ENCODE assay signal across 29 cellular contexts in genomic region chr11:94585375-94585774, GRCh38.
"Had no signal": no experiment of that assay in that cellular context is flagged by ENCODE, and none has a peak within 500 bp of the region (broad histone marks: within the 10 kb centered on the region; RNA-seq: fewer than 3 reads in every experiment).

No MANE protein-coding gene starts in this region.

- H3K9me3 Mint-ChIP-seq: naive thymus-derived CD8-positive, alpha-beta T cell; natural killer cell treated with Interleukin-12 subunit alpha and Interleukin-12 subunit beta and Interleukin-15 and Interleukin-18, amount 100 ng/mL, for 72 hours; nephron progenitor cell; neural crest cell; stimulated activated effector memory CD8-positive, alpha-beta T cell treated with anti-CD3 and anti-CD28 coated beads, Interleukin-12 subunit alpha, Interleukin-12 subunit beta, amount 100 ng/mL, for 72 hours; stimulated activated naive B cell treated with anti-CD40 and anti-IgM and Interleukin-4, amounts not matched to agents 10 μg/mL and 1 μg/mL and 100 μg/mL, for 72 hours; stimulated activated naive CD8-positive, alpha-beta T cell treated with anti-CD3 and anti-CD28 coated beads, Interleukin-15, Interleukin-2, amounts not matched to agents 100 ng/mL and 50 ng/mL, for 24 hours had no signal

- H3K36me3 ChIP-seq: ovary, right lobe of liver, thyroid gland, vagina had no signal

- DNase-seq: naive thymus-derived CD8-positive, alpha-beta T cell; nephron progenitor cell; occipital lobe; ovary; posterior cingulate gyrus; psoas muscle; right cardiac atrium; right lobe of liver; sigmoid colon; small intestine; stimulated activated CD4-positive, alpha-beta T cell treated with anti-CD3 and anti-CD28 coated beads, Interleukin-15, amount 100 ng/mL, for 24 hours; stimulated activated CD4-positive, alpha-beta T cell treated with anti-CD3 and anti-CD28 coated beads, Interleukin-2, amount 100 ng/mL, for 24 hours; stimulated activated CD4-positive, alpha-beta T cell treated with anti-CD3 and anti-CD28 coated beads, Interleukin-2, amount 100 ng/mL, for 48 hours; stimulated activated CD4-positive, alpha-beta T cell treated with anti-CD3 and anti-CD28 coated beads, Interleukin-4, amount 100 ng/mL, for 24 hours; stimulated activated naive B cell treated with anti-CD40 and anti-IgM and Interleukin-4, amounts not matched to agents 10 μg/mL and 1 μg/mL and 100 μg/mL, for 72 hours; stimulated activated naive CD4-positive, alpha-beta T cell treated with Interleukin-2 at 50 U/mL for 16 hours; stomach; thyroid gland; upper lobe of left lung had no signal

- H3K27ac Mint-ChIP-seq: naive thymus-derived CD8-positive, alpha-beta T cell; natural killer cell treated with Interleukin-12 subunit alpha and Interleukin-12 subunit beta and Interleukin-15 and Interleukin-18, amount 100 ng/mL, for 72 hours; nephron progenitor cell; progenitor cell of endocrine pancreas; stimulated activated effector memory CD8-positive, alpha-beta T cell treated with anti-CD3 and anti-CD28 coated beads, Interleukin-12 subunit alpha, Interleukin-12 subunit beta, amount 100 ng/mL, for 72 hours; stimulated activated naive B cell treated with anti-CD40 and anti-IgM and Interleukin-4, amounts not matched to agents 10 μg/mL and 1 μg/mL and 100 μg/mL, for 72 hours; stimulated activated naive CD8-positive, alpha-beta T cell treated with anti-CD3 and anti-CD28 coated beads, Interleukin-15, Interleukin-2, amounts not matched to agents 100 ng/mL and 50 ng/mL, for 24 hours had no signal

- H3K27me3 ChIP-seq: ovary, right lobe of liver, sigmoid colon, stomach, thyroid gland, tibial nerve, upper lobe of left lung, vagina had no signal

- ATAC-seq: naive thymus-derived CD8-positive, alpha-beta T cell; natural killer cell treated with Interleukin-12 subunit alpha and Interleukin-12 subunit beta and Interleukin-15 and Interleukin-18, amount 100 ng/mL, for 72 hours; psoas muscle; right cardiac atrium; right lobe of liver; stimulated activated effector memory CD8-positive, alpha-beta T cell treated with anti-CD3 and anti-CD28 coated beads, Interleukin-12 subunit alpha, Interleukin-12 subunit beta, amount 100 ng/mL, for 72 hours; stimulated activated naive B cell treated with anti-CD40 and anti-IgM and Interleukin-4, amounts not matched to agents 10 μg/mL and 1 μg/mL and 100 μg/mL, for 72 hours had no signal

- H2AFZ ChIP-seq: parathyroid adenoma had no signal

- H3K9me3 ChIP-seq: ovary, psoas muscle, right lobe of liver, sigmoid colon, stomach, thoracic aorta, thyroid gland, tibial nerve, upper lobe of left lung, vagina had no signal

- H3K36me3 Mint-ChIP-seq: naive thymus-derived CD8-positive, alpha-beta T cell; natural killer cell treated with Interleukin-12 subunit alpha and Interleukin-12 subunit beta and Interleukin-15 and Interleukin-18, amount 100 ng/mL, for 72 hours; stimulated activated effector memory CD8-positive, alpha-beta T cell treated with anti-CD3 and anti-CD28 coated beads, Interleukin-12 subunit alpha, Interleukin-12 subunit beta, amount 100 ng/mL, for 72 hours; stimulated activated naive B cell treated with anti-CD40 and anti-IgM and Interleukin-4, amounts not matched to agents 10 μg/mL and 1 μg/mL and 100 μg/mL, for 72 hours had no signal

- H3K27ac ChIP-seq: ovary, parathyroid adenoma, psoas muscle, right lobe of liver, stomach, thoracic aorta, thyroid gland, tibial nerve, vagina had no signal

- H3K27me3 Mint-ChIP-seq: stimulated activated naive B cell treated with anti-CD40 and anti-IgM and Interleukin-4, amounts not matched to agents 10 μg/mL and 1 μg/mL and 100 μg/mL, for 72 hours; stimulated activated naive CD8-positive, alpha-beta T cell treated with anti-CD3 and anti-CD28 coated beads, Interleukin-15, Interleukin-2, amounts not matched to agents 100 ng/mL and 50 ng/mL, for 24 hours had no signal

- H3K4me3 ChIP-seq: ovary, psoas muscle, right lobe of liver, sigmoid colon, stomach, thoracic aorta, thyroid gland, tibial nerve, upper lobe of left lung, vagina had no signal

- H3K4me1 ChIP-seq: parathyroid adenoma, psoas muscle, right lobe of liver, sigmoid colon, thyroid gland, vagina had no signal

- H3K79me2 ChIP-seq: parathyroid adenoma had no signal

- FAIRE-seq: small intestine, urothelium cell line had no signal

- H3K4me3 Mint-ChIP-seq: naive thymus-derived CD8-positive, alpha-beta T cell; natural killer cell treated with Interleukin-12 subunit alpha and Interleukin-12 subunit beta and Interleukin-15 and Interleukin-18, amount 100 ng/mL, for 72 hours; nephron progenitor cell; neural crest cell; stimulated activated effector memory CD8-positive, alpha-beta T cell treated with anti-CD3 and anti-CD28 coated beads, Interleukin-12 subunit alpha, Interleukin-12 subunit beta, amount 100 ng/mL, for 72 hours; stimulated activated naive B cell treated with anti-CD40 and anti-IgM and Interleukin-4, amounts not matched to agents 10 μg/mL and 1 μg/mL and 100 μg/mL, for 72 hours; stimulated activated naive CD8-positive, alpha-beta T cell treated with anti-CD3 and anti-CD28 coated beads, Interleukin-15, Interleukin-2, amounts not matched to agents 100 ng/mL and 50 ng/mL, for 24 hours had no signal

- H3K9ac ChIP-seq: parathyroid adenoma had no signal
